In genomic region chr11:67410369-67410831, GRCh38 we compare ENCODE assay signal across 1 cellular context.
TF ChIP-seq lines count a peak whose summit lies in the region.

No MANE protein-coding gene starts in this region.

TF ChIP-seq in SK-N-SH, 30 proteins besides CTCF, POLR2A, EP300 and RAD21 (continued from another document):
- TF ChIP-seq, protein P1, sequence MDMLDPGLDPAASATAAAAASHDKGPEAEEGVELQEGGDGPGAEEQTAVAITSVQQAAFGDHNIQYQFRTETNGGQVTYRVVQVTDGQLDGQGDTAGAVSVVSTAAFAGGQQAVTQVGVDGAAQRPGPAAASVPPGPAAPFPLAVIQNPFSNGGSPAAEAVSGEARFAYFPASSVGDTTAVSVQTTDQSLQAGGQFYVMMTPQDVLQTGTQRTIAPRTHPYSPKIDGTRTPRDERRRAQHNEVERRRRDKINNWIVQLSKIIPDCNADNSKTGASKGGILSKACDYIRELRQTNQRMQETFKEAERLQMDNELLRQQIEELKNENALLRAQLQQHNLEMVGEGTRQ (IDR thresholded peaks at IDR 0.05; ENCODE audit: borderline replicate concordance, low read depth, low read length) = no peak
- TF ChIP-seq TCF12 (IDR thresholded peaks at IDR 0.05) (no peak), POLR2AphosphoS5 (IDR thresholded peaks at IDR 0.05; ENCODE audit: low read depth, low read length) (no peak), FOSL2 (IDR thresholded peaks at IDR 0.05; ENCODE audit: borderline replicate concordance, low read depth) (no peak), MXI1 (IDR thresholded peaks at IDR 0.05; ENCODE audit: low read depth, low read length) (no peak), MEF2A (IDR thresholded peaks at IDR 0.05; ENCODE audit: borderline replicate concordance, low read depth) (no peak), TEAD4 (IDR thresholded peaks at IDR 0.05; ENCODE audit: borderline replicate concordance, insufficient read depth) (no peak), REST (IDR thresholded peaks at IDR 0.05; ENCODE audit: low read depth, low read length) (no peak)
- TF ChIP-seq, protein P2, sequence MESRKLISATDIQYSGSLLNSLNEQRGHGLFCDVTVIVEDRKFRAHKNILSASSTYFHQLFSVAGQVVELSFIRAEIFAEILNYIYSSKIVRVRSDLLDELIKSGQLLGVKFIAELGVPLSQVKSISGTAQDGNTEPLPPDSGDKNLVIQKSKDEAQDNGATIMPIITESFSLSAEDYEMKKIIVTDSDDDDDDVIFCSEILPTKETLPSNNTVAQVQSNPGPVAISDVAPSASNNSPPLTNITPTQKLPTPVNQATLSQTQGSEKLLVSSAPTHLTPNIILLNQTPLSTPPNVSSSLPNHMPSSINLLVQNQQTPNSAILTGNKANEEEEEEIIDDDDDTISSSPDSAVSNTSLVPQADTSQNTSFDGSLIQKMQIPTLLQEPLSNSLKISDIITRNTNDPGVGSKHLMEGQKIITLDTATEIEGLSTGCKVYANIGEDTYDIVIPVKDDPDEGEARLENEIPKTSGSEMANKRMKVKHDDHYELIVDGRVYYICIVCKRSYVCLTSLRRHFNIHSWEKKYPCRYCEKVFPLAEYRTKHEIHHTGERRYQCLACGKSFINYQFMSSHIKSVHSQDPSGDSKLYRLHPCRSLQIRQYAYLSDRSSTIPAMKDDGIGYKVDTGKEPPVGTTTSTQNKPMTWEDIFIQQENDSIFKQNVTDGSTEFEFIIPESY (IDR thresholded peaks at IDR 0.05; ENCODE audit: borderline replicate concordance, low read depth) = no peak
